17 cellular contexts compared by ENCODE assay signal in the genomic region with DNA sequence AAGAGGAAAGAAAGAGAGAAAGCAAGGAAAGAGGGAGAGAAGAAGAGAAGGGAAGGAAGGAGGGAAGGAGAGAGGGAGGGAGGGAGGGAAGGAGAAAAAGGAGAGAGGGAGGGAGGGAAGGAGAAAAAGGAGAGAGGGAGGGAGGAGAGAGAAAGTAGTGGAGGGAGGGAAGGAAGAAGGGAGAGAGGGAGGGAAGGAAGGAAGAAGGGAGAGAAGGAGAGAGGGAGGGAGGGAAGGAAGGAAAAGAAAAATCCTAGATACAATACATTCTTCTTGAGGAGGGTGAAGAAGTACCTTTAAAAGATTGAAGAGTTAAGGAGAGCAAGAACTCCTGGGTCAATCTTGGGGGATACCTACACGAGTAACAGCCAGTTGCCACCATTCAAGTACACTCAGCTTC. TPM values are rescaled to one million over a fixed set of nuclear protein-coding genes. Genes with fewer than 3 reads are reported as not detected.
DNase-seq lines count a peak whose midpoint lies in the region; ATAC-seq and TF ChIP-seq lines count a peak whose summit lies in the region.
"Had no signal": no experiment of that assay in that cellular context is flagged by ENCODE, and none has a peak within 500 bp of the region (broad histone marks: within the 10 kb centered on the region; RNA-seq: fewer than 3 reads in every experiment).

No MANE protein-coding gene starts in this region.

- H3K27ac Mint-ChIP-seq in stimulated activated memory B cell treated with anti-CD40 and anti-IgM and Interleukin-4, amounts not matched to agents 10 μg/mL and 1 μg/mL and 100 μg/mL, for 72 hours: peak overlapping the region; percentile 93
- no peak overlapping the region for H3K27ac Mint-ChIP-seq in stimulated activated naive CD8-positive, alpha-beta T cell treated with anti-CD3 and anti-CD28 coated beads, Interleukin-15, amount 100 ng/mL, for 72 hours
- H3K27ac Mint-ChIP-seq: CD4-positive, alpha-beta memory T cell; H9; HFFc6 had no signal

- CTCF ChIA-PET in HEK293 (lab: Yijun Ruan, JAX): interaction anchor here (0.7 to 1.3 kb wide), 2 partner anchors 23 to 192 kb away, joined by 3 to 4 read pairs; no protein-coding TSS in a partner anchor

- no peak overlapping the region for H3K9ac ChIP-seq in colonic mucosa (ENCODE audit: low read depth in 2 of 2, low read length in 2 of 2)
- H3K9ac ChIP-seq: GM23248 had no signal

- H3K36me3 ChIP-seq in HEK293 (ENCODE audit: control insufficient read depth in 2 of 2, insufficient read depth in 1 of 2, low read length in 2 of 2) (peaks cover 0 to 5% of the 10 kb centered on the region in 2 experiments; a peak in 2 of 3 replicates), colonic mucosa (no peaks in the 10 kb centered on the region), tibial nerve (no peaks in the 10 kb centered on the region), right lobe of liver (no peaks in the 10 kb centered on the region)

- intact Hi-C loops in colonic mucosa (cut with DNase I) (no loop called here), right lobe of liver (cut with DNase I) (no loop called here)

- H3K4me3 ChIP-seq in HEK293 (ENCODE audit: low read depth, low read length) (no peak overlapping the region), colonic mucosa (no peak overlapping the region), tibial nerve (no peak overlapping the region), right lobe of liver (no peak overlapping the region)
- H3K4me3 ChIP-seq: GM23248 had no signal

- no peak for TF ChIP-seq EP300 in tibial nerve (IDR thresholded peaks at IDR 0.05)

- no peak for TF ChIP-seq CTCF in HEK293 (tag by site-specific recombination; IDR thresholded peaks at IDR 0.05)
- TF ChIP-seq CTCF in VCaP (conservative IDR thresholded peaks at IDR 0.05): no peak
- no peak for TF ChIP-seq CTCF in colonic mucosa (IDR thresholded peaks at IDR 0.05)
- TF ChIP-seq CTCF in tibial nerve (IDR thresholded peaks at IDR 0.05): no peak
- TF ChIP-seq CTCF in right lobe of liver (IDR thresholded peaks at IDR 0.05): no peak

- H3K9me3 ChIP-seq in HEK293 (ENCODE audit: control insufficient read depth, insufficient read depth, low read depth, low read length): no peaks in the 10 kb centered on the region
- H3K9me3 ChIP-seq in colonic mucosa: no peaks in the 10 kb centered on the region
- no peaks in the 10 kb centered on the region for H3K9me3 ChIP-seq in tibial nerve
- no peaks in the 10 kb centered on the region for H3K9me3 ChIP-seq in right lobe of liver
- H3K9me3 ChIP-seq: Caco-2 had no signal

- no peak for ATAC-seq in stimulated activated memory B cell treated with anti-CD40 and anti-IgM and Interleukin-4, amounts not matched to agents 10 μg/mL and 1 μg/mL and 100 μg/mL, for 72 hours
- ATAC-seq in right lobe of liver: no peak
- ATAC-seq in stimulated activated naive CD8-positive, alpha-beta T cell treated with anti-CD3 and anti-CD28 coated beads, Interleukin-15, amount 100 ng/mL, for 72 hours: no peak
- ATAC-seq: HCT116 had no signal

- H3K4me1 ChIP-seq in HEK293 (ENCODE audit: control insufficient read depth, insufficient read depth, low read length): peaks cover 9% of the 10 kb centered on the region
- no peaks in the 10 kb centered on the region for H3K4me1 ChIP-seq in colonic mucosa
- H3K4me1 ChIP-seq in tibial nerve: no peaks in the 10 kb centered on the region
- H3K4me1 ChIP-seq in right lobe of liver: no peaks in the 10 kb centered on the region
- H3K4me1 ChIP-seq: Caco-2 had no signal

- H3K27me3 ChIP-seq in colonic mucosa (no peaks in the 10 kb centered on the region), tibial nerve (no peaks in the 10 kb centered on the region), right lobe of liver (no peaks in the 10 kb centered on the region)

- H3K4me1 Mint-ChIP-seq in stimulated activated memory B cell treated with anti-CD40 and anti-IgM and Interleukin-4, amounts not matched to agents 10 μg/mL and 1 μg/mL and 100 μg/mL, for 72 hours: peaks cover 57% of the 10 kb centered on the region
- H3K4me1 Mint-ChIP-seq in stimulated activated naive CD8-positive, alpha-beta T cell treated with anti-CD3 and anti-CD28 coated beads, Interleukin-15, amount 100 ng/mL, for 72 hours: peaks cover 40% of the 10 kb centered on the region
- H3K4me1 Mint-ChIP-seq: H9 had no signal

- DNase-seq in colonic mucosa (no peak), tibial nerve (ENCODE audit: low spot score in 2 of 2) (no peak), germinal center (ENCODE audit: low spot score) (no peak), right lobe of liver (no peak)
- no peak for DNase-seq in stimulated activated naive CD8-positive, alpha-beta T cell treated with anti-CD3 and anti-CD28 coated beads, Interleukin-15, amount 100 ng/mL, for 72 hours
- DNase-seq: C1 segment of cervical spinal cord; Caco-2; CD4-positive, alpha-beta memory T cell; DMS153; DND-41; GM23248; H9; HFFc6 had no signal

- no peak overlapping the region for H3K4me3 Mint-ChIP-seq in stimulated activated memory B cell treated with anti-CD40 and anti-IgM and Interleukin-4, amounts not matched to agents 10 μg/mL and 1 μg/mL and 100 μg/mL, for 72 hours
- no peak overlapping the region for H3K4me3 Mint-ChIP-seq in stimulated activated naive CD8-positive, alpha-beta T cell treated with anti-CD3 and anti-CD28 coated beads, Interleukin-15, amount 100 ng/mL, for 72 hours
- H3K4me3 Mint-ChIP-seq: CD4-positive, alpha-beta memory T cell; H9; HFFc6 had no signal

- POLR2A ChIA-PET in HEK293 (lab: Yijun Ruan, JAX): no interaction called here

- no peak for TF ChIP-seq POLR2A in tibial nerve (IDR thresholded peaks at IDR 0.05)
- no peak for TF ChIP-seq POLR2A in right lobe of liver (IDR thresholded peaks at IDR 0.05)

- no peaks in the 10 kb centered on the region for H3K9me3 Mint-ChIP-seq in stimulated activated memory B cell treated with anti-CD40 and anti-IgM and Interleukin-4, amounts not matched to agents 10 μg/mL and 1 μg/mL and 100 μg/mL, for 72 hours
- H3K9me3 Mint-ChIP-seq in stimulated activated naive CD8-positive, alpha-beta T cell treated with anti-CD3 and anti-CD28 coated beads, Interleukin-15, amount 100 ng/mL, for 72 hours: no peaks in the 10 kb centered on the region
- H3K9me3 Mint-ChIP-seq: HFFc6 had no signal

- H3K27me3 Mint-ChIP-seq in stimulated activated memory B cell treated with anti-CD40 and anti-IgM and Interleukin-4, amounts not matched to agents 10 μg/mL and 1 μg/mL and 100 μg/mL, for 72 hours: no peaks in the 10 kb centered on the region
- H3K27me3 Mint-ChIP-seq in stimulated activated naive CD8-positive, alpha-beta T cell treated with anti-CD3 and anti-CD28 coated beads, Interleukin-15, amount 100 ng/mL, for 72 hours: no peaks in the 10 kb centered on the region
- H3K27me3 Mint-ChIP-seq: CD4-positive, alpha-beta memory T cell had no signal

- peaks cover 57% of the 10 kb centered on the region for H3K36me3 Mint-ChIP-seq in stimulated activated memory B cell treated with anti-CD40 and anti-IgM and Interleukin-4, amounts not matched to agents 10 μg/mL and 1 μg/mL and 100 μg/mL, for 72 hours

- 68 to 77% methylated on average over 1 of the region's 1 CpG for whole genome bisulfite sequencing in tibial nerve, 2 donors
- WGBS in right lobe of liver (ENCODE audit: insufficient coverage, low coverage, low lambda C conversion rate, missing lambda C conversion rate): 70% methylated on average over 1 of the region's 1 CpG

- H3K27ac ChIP-seq in HEK293 (ENCODE audit: extremely low read depth, low read depth, low read length) (no peak overlapping the region), VCaP (peak overlapping the region; percentile 83), colonic mucosa (peak overlapping the region; percentile 32), tibial nerve (no peak overlapping the region), right lobe of liver (no peak overlapping the region)
- H3K27ac ChIP-seq: GM23248 had no signal

TF ChIP-seq in HEK293, 187 proteins besides CTCF, POLR2A, EP300 and RAD21:
- TF ChIP-seq ZFP69B (tag by site-specific recombination; IDR thresholded peaks at IDR 0.05): no peak
- TF ChIP-seq ZNF169 (tag by site-specific recombination; IDR thresholded peaks at IDR 0.05): peak; percentile 76; the same call in 1 of the 2 replicates
- peak; percentile 86 for TF ChIP-seq ZNF366 (tag by site-specific recombination; conservative IDR thresholded peaks at IDR 0.05)
- TF ChIP-seq, protein P1, sequence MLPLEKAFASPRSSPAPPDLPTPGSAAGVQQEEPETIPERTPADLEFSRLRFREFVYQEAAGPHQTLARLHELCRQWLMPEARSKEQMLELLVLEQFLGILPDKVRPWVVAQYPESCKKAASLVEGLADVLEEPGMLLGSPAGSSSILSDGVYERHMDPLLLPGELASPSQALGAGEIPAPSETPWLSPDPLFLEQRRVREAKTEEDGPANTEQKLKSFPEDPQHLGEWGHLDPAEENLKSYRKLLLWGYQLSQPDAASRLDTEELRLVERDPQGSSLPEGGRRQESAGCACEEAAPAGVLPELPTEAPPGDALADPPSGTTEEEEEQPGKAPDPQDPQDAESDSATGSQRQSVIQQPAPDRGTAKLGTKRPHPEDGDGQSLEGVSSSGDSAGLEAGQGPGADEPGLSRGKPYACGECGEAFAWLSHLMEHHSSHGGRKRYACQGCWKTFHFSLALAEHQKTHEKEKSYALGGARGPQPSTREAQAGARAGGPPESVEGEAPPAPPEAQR (tag by site-specific recombination; IDR thresholded peaks at IDR 0.05): no peak
- no peak for TF ChIP-seq ZIC2 (tag by site-specific recombination; IDR thresholded peaks at IDR 0.05)

RNA-seq across cellular contexts. Expression of a gene that starts 29.2 kb away (rescaled TPM):
- 10 to 100 TPM; 15.4 to 21.6 TPM for total RNA-seq in colonic mucosa
- total RNA-seq in tibial nerve: 10 to 100 TPM in 2 of 4 donors, 1 to 10 TPM in 2; 8.2 to 12.2 (median 9.8) TPM
- under 1 TPM in 2 of 6 experiments, not detected in 4; 0.09 to 0.19 TPM for total RNA-seq in right lobe of liver
- total RNA-seq: Caco-2, GM23248 had no signal

Comparison
In these comparisons a context has a peak if more than half of its experiments do, and no peak if none do; other contexts are left out.
1. H3K27ac ChIP-seq: peak in VCaP (single experiment) and colonic mucosa (single experiment); none in HEK293 (single experiment), tibial nerve (0 of 4) and right lobe of liver (0 of 3).
2. RNA of a gene that starts 29.2 kb away (total RNA-seq): 15.4 to 21.6 TPM in colonic mucosa and 8.2 to 12.2 TPM in tibial nerve; 0.09 to 0.19 TPM in right lobe of liver; every median in the first group is over 4 times any median in the second.